Comparison of ENCODE assay signal across 21 cellular contexts in genomic region chr12:17333287-17333686, GRCh38.
DNase-seq lines count a peak whose midpoint lies in the region; ATAC-seq, FAIRE-seq and TF ChIP-seq lines count a peak whose summit lies in the region.
"Had no signal": no experiment of that assay in that cellular context is flagged by ENCODE, and none has a peak within 500 bp of the region (broad histone marks: within the 10 kb centered on the region; RNA-seq: fewer than 3 reads in every experiment).

No MANE protein-coding gene starts in this region.

- H3K9me3 Mint-ChIP-seq in Caco-2 (ENCODE audit: unreplicated experiment) (no peaks in the 10 kb centered on the region), astrocyte (ENCODE audit: unreplicated experiment) (no peaks in the 10 kb centered on the region)
- H3K9me3 Mint-ChIP-seq in activated naive CD8-positive, alpha-beta T cell treated with anti-CD3 and anti-CD28 coated beads for 36 hours: peaks cover 11% of the 10 kb centered on the region

- POLR2A ChIA-PET in Caco-2 (lab: Charles Lee): no interaction called here

- H4K20me1 ChIP-seq in astrocyte (ENCODE audit: insufficient read depth, low read length): no peaks in the 10 kb centered on the region

- H3K27me3 Mint-ChIP-seq in Caco-2 (ENCODE audit: insufficient read depth, unreplicated experiment): no peaks in the 10 kb centered on the region
- H3K27me3 Mint-ChIP-seq in astrocyte (ENCODE audit: low read depth, unreplicated experiment): no peaks in the 10 kb centered on the region
- no peaks in the 10 kb centered on the region for H3K27me3 Mint-ChIP-seq in activated naive CD8-positive, alpha-beta T cell treated with anti-CD3 and anti-CD28 coated beads for 36 hours
- H3K27me3 Mint-ChIP-seq: B cell, IgD-negative memory B cell had no signal

- no peak overlapping the region for H2AFZ ChIP-seq in astrocyte (ENCODE audit: low read depth, low read length)
- H2AFZ ChIP-seq: GM23248 had no signal

- no peaks in the 10 kb centered on the region for H3K79me2 ChIP-seq in astrocyte (ENCODE audit: insufficient read depth, low read length)

- H3K4me3 ChIP-seq in Caco-2 (ENCODE audit: low read depth, low read length) (no peak overlapping the region), astrocyte (ENCODE audit: insufficient read depth, low read depth, low read length) (no peak overlapping the region)
- H3K4me3 ChIP-seq: GM12878, GM23248, MG63 had no signal

- H3K27ac Mint-ChIP-seq in Caco-2 (ENCODE audit: unreplicated experiment) (peak overlapping the region; percentile 21), astrocyte (ENCODE audit: unreplicated experiment) (peak overlapping the region; percentile 67)
- H3K27ac Mint-ChIP-seq in activated naive CD8-positive, alpha-beta T cell treated with anti-CD3 and anti-CD28 coated beads for 36 hours: no peak overlapping the region
- H3K27ac Mint-ChIP-seq: B cell, IgD-negative memory B cell had no signal

- no peak for FAIRE-seq in astrocyte (lab: Jason Lieb, UNC)
- FAIRE-seq in HTR-8/SVneo (lab: Jason Lieb, UNC): no peak
- FAIRE-seq: GM12878, GM19239 had no signal

- intact Hi-C loops in Caco-2 (cut with micrococcal nuclease; ENCODE audit: unreplicated experiment): no loop called here

- no peak for TF ChIP-seq CTCF in Caco-2 (IDR thresholded peaks at IDR 0.05; ENCODE audit: insufficient read depth in 1 of 2, low read depth in 1 of 2, low read length in 1 of 2, severe bottlenecking in 1 of 2, unreplicated experiment in 1 of 2)
- no peak for TF ChIP-seq CTCF in astrocyte (IDR thresholded peaks at IDR 0.05; ENCODE audit: insufficient read depth, low read depth, low read length)

- H3K4me1 ChIP-seq in Caco-2 (peaks cover 29% of the 10 kb centered on the region), astrocyte (ENCODE audit: insufficient read depth, low read length) (no peaks in the 10 kb centered on the region)

- H3K9me3 ChIP-seq in Caco-2: no peaks in the 10 kb centered on the region
- no peaks in the 10 kb centered on the region for H3K9me3 ChIP-seq in astrocyte (ENCODE audit: insufficient read depth, low read depth, low read length)
- H3K9me3 ChIP-seq: MG63 had no signal

- H3K4me1 Mint-ChIP-seq in Caco-2 (ENCODE audit: low read depth, unreplicated experiment): peaks cover 16% of the 10 kb centered on the region
- peaks cover 6% of the 10 kb centered on the region for H3K4me1 Mint-ChIP-seq in astrocyte (ENCODE audit: low read depth, unreplicated experiment)
- no peaks in the 10 kb centered on the region for H3K4me1 Mint-ChIP-seq in activated naive CD8-positive, alpha-beta T cell treated with anti-CD3 and anti-CD28 coated beads for 36 hours
- H3K4me1 Mint-ChIP-seq: B cell, IgD-negative memory B cell had no signal

- CTCF ChIA-PET in Caco-2 (lab: Charles Lee): no interaction called here

- H3K4me3 Mint-ChIP-seq in Caco-2 (ENCODE audit: unreplicated experiment) (no peak overlapping the region), astrocyte (ENCODE audit: unreplicated experiment) (no peak overlapping the region)
- no peak overlapping the region for H3K4me3 Mint-ChIP-seq in activated naive CD8-positive, alpha-beta T cell treated with anti-CD3 and anti-CD28 coated beads for 36 hours
- H3K4me3 Mint-ChIP-seq: B cell, IgD-negative memory B cell had no signal

- no peaks in the 10 kb centered on the region for H3K36me3 ChIP-seq in Caco-2 (ENCODE audit: control insufficient read depth, insufficient read depth, low read length)
- H3K36me3 ChIP-seq in astrocyte (ENCODE audit: insufficient read depth, low read length): no peaks in the 10 kb centered on the region
- H3K36me3 ChIP-seq: MG63 had no signal

- H3K36me3 Mint-ChIP-seq in Caco-2 (ENCODE audit: insufficient read depth, unreplicated experiment): no peaks in the 10 kb centered on the region
- no peaks in the 10 kb centered on the region for H3K36me3 Mint-ChIP-seq in astrocyte (ENCODE audit: low read depth, unreplicated experiment)
- no peaks in the 10 kb centered on the region for H3K36me3 Mint-ChIP-seq in activated naive CD8-positive, alpha-beta T cell treated with anti-CD3 and anti-CD28 coated beads for 36 hours
- H3K36me3 Mint-ChIP-seq: IgD-negative memory B cell had no signal

- no peak for ATAC-seq in HG03280 (IDR thresholded peaks at IDR 0.05; ENCODE audit: unreplicated experiment)
- ATAC-seq: GM12878 had no signal

- BruUV-seq in Caco-2 (replicated peaks; lab: Mats Ljungman, UMichigan): no TSS peak

- H3K27ac ChIP-seq in astrocyte (ENCODE audit: low read depth, low read length): no peak overlapping the region
- H3K27ac ChIP-seq: GM23248 had no signal

- no peak overlapping the region for H3K9ac ChIP-seq in astrocyte (ENCODE audit: low read length)
- H3K9ac ChIP-seq: GM23248 had no signal

- no peak overlapping the region for H3K4me2 ChIP-seq in astrocyte (ENCODE audit: low read length)

- no peak for DNase-seq in Caco-2
- peak; percentile 31 for DNase-seq in HPDE6-E6E7 (ENCODE audit: extremely low spot score)
- no peak for DNase-seq in astrocyte (ENCODE audit: low read depth)
- peak; percentile 78 for DNase-seq in putamen (ENCODE audit: low spot score)
- DNase-seq in activated naive CD8-positive, alpha-beta T cell treated with anti-CD3 and anti-CD28 coated beads for 36 hours: no peak
- no peak for DNase-seq in HTR-8/SVneo (ENCODE audit: insufficient read length, low spot score)
- DNase-seq: GM23248; Kasumi-1; MG63; NCI-H1092 treated with DMSO at 0.1 percent for 48 hours; NCI-H146; NCI-H2029 treated with DMSO at 0.1 percent for 48 hours; NCI-H748 treated with DMSO at 0.1 percent for 48 hours; NK-92 treated with Interleukin-12 subunit alpha and Interleukin-12 subunit beta, amount 100 ng/mL, for 24 hours; RPMI8226; T-helper 1 cell had no signal

- H3K27me3 ChIP-seq in Caco-2 (replicated peaks; ENCODE audit: control insufficient read depth, insufficient read depth, low read length): no peaks in the 10 kb centered on the region
- no peaks in the 10 kb centered on the region for H3K27me3 ChIP-seq in astrocyte (ENCODE audit: insufficient read depth, low read length)

Comparison
In these comparisons a context has a peak if more than half of its experiments do, and no peak if none do; other contexts are left out.
1. DNase-seq: peak in HPDE6-E6E7 (single experiment) and putamen (single experiment); none in Caco-2 (0 of 2), astrocyte (single experiment), activated naive CD8-positive, alpha-beta T cell treated with anti-CD3 and anti-CD28 coated beads for 36 hours (single experiment) and HTR-8/SVneo (single experiment).